7 cellular contexts compared by ENCODE assay signal in the genomic region with DNA sequence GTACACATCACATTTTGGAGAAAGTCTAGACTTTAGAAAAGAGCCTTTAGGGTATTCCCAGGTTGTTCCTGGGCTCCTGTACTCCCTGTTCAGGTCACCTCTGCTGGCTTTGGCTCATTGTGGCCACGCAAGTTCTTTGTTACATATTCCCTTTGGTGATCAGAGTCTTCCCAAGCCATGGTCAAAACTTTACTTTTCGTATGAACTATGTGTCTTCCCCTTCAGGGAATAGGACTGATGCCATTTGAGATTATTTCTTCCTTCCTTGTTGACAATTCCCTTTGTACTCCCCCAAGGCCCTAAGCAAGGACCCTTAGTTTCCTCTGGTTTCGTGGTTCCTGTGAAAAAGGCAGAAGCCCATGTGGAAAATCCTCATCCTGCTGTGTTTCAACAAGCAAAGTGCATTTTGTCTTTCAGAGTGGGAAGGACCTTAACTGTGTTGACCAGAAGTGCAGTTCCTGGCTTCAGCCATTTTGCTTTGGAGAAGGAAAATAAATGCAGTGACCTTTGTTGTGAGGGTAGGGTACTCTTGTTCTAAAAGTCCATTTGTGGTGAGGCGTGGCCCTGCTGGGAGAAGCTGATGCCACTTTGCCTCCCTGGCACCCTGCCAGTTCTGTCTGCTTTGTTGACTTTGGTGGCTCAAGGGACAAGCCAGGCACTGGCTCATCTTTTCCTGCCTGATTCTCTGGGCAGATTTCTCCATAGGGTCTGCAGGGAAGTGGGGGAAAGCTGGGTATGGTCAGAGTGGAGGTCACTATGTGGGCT. TPM values are rescaled to one million over a fixed set of nuclear protein-coding genes. Genes with fewer than 3 reads are reported as not detected.
DNase-seq lines count a peak whose midpoint lies in the region; ATAC-seq and TF ChIP-seq lines count a peak whose summit lies in the region.

No MANE protein-coding gene starts in this region.

- no peak for TF ChIP-seq POLR2A in thyroid gland (IDR thresholded peaks at IDR 0.05)

- ATAC-seq in RWPE2 (ENCODE audit: low read depth), result no peak
- peak; percentile 91 for ATAC-seq in left colon
- ATAC-seq in GM21737 (IDR thresholded peaks at IDR 0.05; ENCODE audit: unreplicated experiment), result no peak
- ATAC-seq in HG02588 (IDR thresholded peaks at IDR 0.05; ENCODE audit: unreplicated experiment), result no peak
- ATAC-seq in HG03039 (IDR thresholded peaks at IDR 0.05; ENCODE audit: unreplicated experiment), result no peak

- no peaks in the 10 kb centered on the region for H3K27me3 ChIP-seq in RWPE2 (ENCODE audit: insufficient read depth, poor library complexity, severe bottlenecking)
- H3K27me3 ChIP-seq in thyroid gland, result no peaks in the 10 kb centered on the region

- H3K4me1 ChIP-seq in RWPE2 (ENCODE audit: insufficient read depth, poor library complexity, severe bottlenecking), result no peaks in the 10 kb centered on the region
- H3K4me1 ChIP-seq in thyroid gland, result peaks cover 35 to 40% of the 10 kb centered on the region in 2 donors

- H3K36me3 ChIP-seq in RWPE2 (ENCODE audit: low read depth), result no peaks in the 10 kb centered on the region
- no peaks in the 10 kb centered on the region for H3K36me3 ChIP-seq in thyroid gland

- intact Hi-C loops in left colon (cut with DNase I, micrococcal nuclease) (no loop called here), thyroid gland (cut with DNase I) (no loop called here)

- H3K4me3 ChIP-seq in RWPE2 (ENCODE audit: severe bottlenecking), result no peak overlapping the region
- H3K4me3 ChIP-seq in thyroid gland (replicated peaks in 1 of 3), result no peak overlapping the region

- H3K27ac ChIP-seq in RWPE2 (ENCODE audit: poor library complexity, severe bottlenecking), result no peak overlapping the region
- H3K27ac ChIP-seq in thyroid gland, result peak overlapping the region; percentile 49 to 74 (median 72)

- H3K9me3 ChIP-seq in RWPE2 (ENCODE audit: severe bottlenecking) (no peaks in the 10 kb centered on the region), thyroid gland (no peaks in the 10 kb centered on the region)

- TF ChIP-seq CTCF in RWPE2 (IDR thresholded peaks at IDR 0.05; ENCODE audit: poor library complexity, severe bottlenecking) (no peak), thyroid gland (IDR thresholded peaks at IDR 0.05) (no peak)

- DNase-seq in NAMALWA (ENCODE audit: low spot score), result peak; percentile 24
- DNase-seq in RWPE2 (ENCODE audit: low spot score), result peak; percentile 1
- peak; percentile 95 to 96 for DNase-seq in left colon
- peak; percentile 91 to 92 for DNase-seq in thyroid gland

- WGBS in thyroid gland, 2 donors, result 60 to 64% methylated on average over 4 of the region's 4 CpGs

RNA-seq across cellular contexts. Expression of a gene that starts 55.1 kb away (rescaled TPM):
- total RNA-seq in left colon, result 10 to 100 TPM; 36.4 to 38.2 TPM
- 10 to 100 TPM; 47.4 to 94.5 (median 57.4) TPM for total RNA-seq in thyroid gland

Comparison
In these comparisons a context has a peak if more than half of its experiments do, and no peak if none do; other contexts are left out.
1. DNase-seq: peak in every context shown above with its lines; median percentile 96 in left colon; 92 in thyroid gland; 24 in NAMALWA; 1 in RWPE2.